2 cellular contexts compared by ENCODE assay signal in genomic region chr3:33162615-33163014, GRCh38. TPM values are rescaled to one million over a fixed set of nuclear protein-coding genes. Genes with fewer than 3 reads are reported as not detected.
"Had no signal": no experiment of that assay in that cellular context is flagged by ENCODE, and none has a peak within 500 bp of the region (broad histone marks: within the 10 kb centered on the region; RNA-seq: fewer than 3 reads in every experiment).

No MANE protein-coding gene starts in this region.

RNA-seq across cellular contexts. Expression of gene SUSD5, which starts 56.0 kb away (rescaled TPM):
- total RNA-seq: OCI-LY7, PC-3 had no signal
